ENCODE assay signal across 1 cellular context in genomic region chr16:10964039-10964890, GRCh38.
TF ChIP-seq lines count a peak whose summit lies in the region.

No MANE protein-coding gene starts in this region.

TF ChIP-seq in IMR-90, 13 proteins besides CTCF, POLR2A, EP300 and RAD21 (continued from another document):
- 0 out of 2 replicates have a peak, but pooled peaks have one; percentile 18 for TF ChIP-seq MAZ (IDR thresholded peaks at IDR 0.05; ENCODE audit: borderline replicate concordance, low read depth, low read length)
- peak; percentile 23; the same call in 1 of the 2 replicates for TF ChIP-seq CEBPB (IDR thresholded peaks at IDR 0.05; ENCODE audit: low read depth, low read length)
- TF ChIP-seq ELK1 (IDR thresholded peaks at IDR 0.05; ENCODE audit: borderline replicate concordance, low read depth, low read length), result no peak
- no peak for TF ChIP-seq RFX5 (IDR thresholded peaks at IDR 0.05; ENCODE audit: low read depth, low read length)
TF ChIP-seq in IMR-90: peak in this region for 6.
